ENCODE assay signal across 8 cellular contexts in the genomic region with DNA sequence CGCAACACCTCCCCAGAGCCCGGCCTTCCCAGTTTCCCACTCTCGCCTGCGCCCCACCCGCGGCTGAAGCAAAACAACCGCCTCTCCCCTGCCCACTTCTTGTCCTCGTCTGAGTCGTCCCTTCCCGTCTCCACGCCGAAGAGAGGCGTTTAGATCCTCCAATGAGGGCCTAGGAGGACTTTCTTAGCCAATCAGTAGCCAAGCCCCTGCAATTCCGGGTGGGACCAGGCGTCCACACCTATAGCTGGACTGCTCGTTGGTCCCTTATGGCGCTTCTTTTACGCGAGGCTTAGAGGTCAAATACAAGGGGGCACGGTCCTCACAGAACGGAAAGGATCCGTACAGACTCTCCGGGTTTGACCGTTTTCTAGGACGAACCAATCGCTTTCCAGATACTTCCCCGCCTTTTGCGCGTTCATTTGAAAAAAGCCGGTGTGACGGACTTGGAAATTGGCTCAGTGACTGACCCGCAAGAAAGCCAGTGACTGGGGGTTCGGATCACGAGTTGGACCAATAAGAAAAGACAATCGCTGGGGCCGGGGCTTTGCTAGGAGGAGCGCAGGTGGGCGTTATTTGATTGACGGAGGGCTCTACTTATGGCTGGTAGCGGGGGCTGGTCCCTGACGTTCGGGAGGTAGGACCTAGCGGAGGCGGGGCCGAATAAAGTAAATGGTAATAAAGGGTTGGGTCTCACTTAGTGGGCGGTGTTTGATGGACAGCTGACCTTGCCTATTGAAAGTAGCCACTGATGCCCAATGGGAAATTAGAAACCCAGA. TPM values are rescaled to one million over a fixed set of nuclear protein-coding genes. Genes with fewer than 3 reads are reported as not detected.
DNase-seq lines count a peak whose midpoint lies in the region; ATAC-seq and TF ChIP-seq lines count a peak whose summit lies in the region.

No MANE protein-coding gene starts in this region.

- CTCF ChIA-PET in SK-N-SH (lab: Yijun Ruan, JAX) = interaction anchor here (0.7 to 3.9 kb wide), 5 partner anchors 17 to 311 kb away, joined by 3 to 11 read pairs (median 4); no protein-coding TSS in a partner anchor

- H3K27me3 ChIP-seq in GM06990 (replicated peaks; ENCODE audit: control insufficient read depth, insufficient read depth, low read length) (no peaks in the 10 kb centered on the region), SK-N-SH (ENCODE audit: insufficient read depth) (no peaks in the 10 kb centered on the region)

- POLR2A ChIA-PET in SK-N-SH (lab: Yijun Ruan, JAX) = interaction anchor here (0.5 to 1.4 kb wide), 9 partner anchors 11 to 396 kb away, joined by 3 to 6 read pairs (median 4); a partner anchor contains a TSS

- H3K27ac Mint-ChIP-seq in activated naive CD4-positive, alpha-beta T cell treated with anti-CD3 and anti-CD28 coated beads, Interleukin-2, amount 50 U/mL, for 72 hours = peak overlapping the region; percentile 97 to 98

- no peaks in the 10 kb centered on the region for H3K9me3 ChIP-seq in SK-N-SH

- no peak for TF ChIP-seq CTCF in GM06990 (IDR thresholded peaks at IDR 0.05; ENCODE audit: insufficient read depth, low read length, poor library complexity, severe bottlenecking)
- TF ChIP-seq CTCF in SK-N-SH (IDR thresholded peaks at IDR 0.05) = no peak

- H3K4me2 ChIP-seq in SK-N-SH = peak overlapping the region; percentile 58

- no peaks in the 10 kb centered on the region for H3K36me3 ChIP-seq in GM06990 (ENCODE audit: control insufficient read depth, insufficient read depth, low read length)
- H3K36me3 ChIP-seq in SK-N-SH (replicated peaks in 1 of 2; ENCODE audit: control insufficient read depth in 1 of 2, insufficient read depth in 2 of 2, low read length in 1 of 2) = no peaks in the 10 kb centered on the region

- peaks cover 35% of the 10 kb centered on the region for H4K20me1 ChIP-seq in SK-N-SH (ENCODE audit: insufficient read depth)

- H3K79me2 ChIP-seq in SK-N-SH (ENCODE audit: insufficient read depth) = peaks cover 40% of the 10 kb centered on the region

- ATAC-seq in HG02588 (IDR thresholded peaks at IDR 0.05; ENCODE audit: unreplicated experiment) = peak; percentile 85
- peak; percentile 81 to 85 for ATAC-seq in activated naive CD4-positive, alpha-beta T cell treated with anti-CD3 and anti-CD28 coated beads, Interleukin-2, amount 50 U/mL, for 72 hours

- TF ChIP-seq EP300 in SK-N-SH (IDR thresholded peaks at IDR 0.05; ENCODE audit: borderline replicate concordance in 1 of 2, low read depth in 1 of 2, low read length in 1 of 2) = no peak; a peak in 1 of 4 replicates

- DNase-seq in GM06990 (ENCODE audit: extremely low read depth, insufficient read length) = no peak
- DNase-seq in NCI-H1048 (lab: John Stamatoyannopoulos, UW) = peak; percentile 99
- peak; percentile 95 for DNase-seq in SK-N-SH
- DNase-seq in activated naive CD4-positive, alpha-beta T cell treated with anti-CD3 and anti-CD28 coated beads, Interleukin-2, amount 50 U/mL, for 72 hours (ENCODE audit: low spot score in 2 of 2) = peak; percentile 91 to 98
- peak; percentile 100 for DNase-seq in globus pallidus (ENCODE audit: low spot score)
- peak; percentile 99 for DNase-seq in non-pigmented ciliary epithelial cell (ENCODE audit: low read depth)
- DNase-seq in superior temporal gyrus (ENCODE audit: extremely low spot score) = peak; percentile 100

- peak overlapping the region; percentile 95 to 99 for H3K27ac ChIP-seq in SK-N-SH (ENCODE audit: low read depth in 2 of 2, low read length in 1 of 2)

- peaks cover 14% of the 10 kb centered on the region for H3F3A ChIP-seq in SK-N-SH (replicated peaks; ENCODE audit: insufficient read depth)

- H3K9ac ChIP-seq in SK-N-SH = peak overlapping the region; percentile 82

- H3K9me3 Mint-ChIP-seq in activated naive CD4-positive, alpha-beta T cell treated with anti-CD3 and anti-CD28 coated beads, Interleukin-2, amount 50 U/mL, for 72 hours = peaks cover 0 to 8% of the 10 kb centered on the region in 2 donors

- peak overlapping the region; percentile 97 for H2AFZ ChIP-seq in SK-N-SH (ENCODE audit: low read depth)

- H3K4me3 ChIP-seq in GM06990 (replicated peaks; ENCODE audit: low read depth, low read length) (peak overlapping the region; percentile 60), SK-N-SH (ENCODE audit: low read depth in 2 of 2, low read length in 1 of 2) (peak overlapping the region; percentile 74 to 77)

- no peak for TF ChIP-seq RAD21 in SK-N-SH (IDR thresholded peaks at IDR 0.05; ENCODE audit: low read length)

- H3K36me3 Mint-ChIP-seq in activated naive CD4-positive, alpha-beta T cell treated with anti-CD3 and anti-CD28 coated beads, Interleukin-2, amount 50 U/mL, for 72 hours = peaks cover 8 to 27% of the 10 kb centered on the region in 2 donors

- WGBS in SK-N-SH (ENCODE audit: low lambda C conversion rate) = under 1% methylated on average over 46 of the region's 46 CpGs

- peaks cover 4 to 16% of the 10 kb centered on the region in 2 experiments for H3K4me1 ChIP-seq in SK-N-SH (ENCODE audit: control insufficient read depth in 1 of 2, insufficient read depth in 2 of 2, low read depth in 1 of 2, low read length in 1 of 2)

- no peaks in the 10 kb centered on the region for H3K9me2 ChIP-seq in SK-N-SH

TF ChIP-seq in SK-N-SH, 30 proteins besides CTCF, POLR2A, EP300 and RAD21 (continues in another document):
- TF ChIP-seq, protein P1, sequence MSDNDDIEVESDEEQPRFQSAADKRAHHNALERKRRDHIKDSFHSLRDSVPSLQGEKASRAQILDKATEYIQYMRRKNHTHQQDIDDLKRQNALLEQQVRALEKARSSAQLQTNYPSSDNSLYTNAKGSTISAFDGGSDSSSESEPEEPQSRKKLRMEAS (IDR thresholded peaks at IDR 0.05; ENCODE audit: low read depth) = peak; percentile 91
- TF ChIP-seq ELF1 (IDR thresholded peaks at IDR 0.05) (peak; percentile 86), MEF2A (IDR thresholded peaks at IDR 0.05; ENCODE audit: borderline replicate concordance, low read depth) (no peak), RXRA (IDR thresholded peaks at IDR 0.05; ENCODE audit: borderline replicate concordance, low read depth) (0 out of 2 replicates have a peak, but pooled peaks have one; percentile 14), SIN3A (IDR thresholded peaks at IDR 0.05; ENCODE audit: borderline replicate concordance, low read depth, low read length) (peak; percentile 58; the same call in 1 of the 2 replicates), CHD2 (IDR thresholded peaks at IDR 0.05; ENCODE audit: low read length, partially characterized antibody) (peak; percentile 71), YY1 (IDR thresholded peaks at IDR 0.05; ENCODE audit: low read depth) (no peak; the same call in 1 of the 2 replicates), TAF1 (IDR thresholded peaks at IDR 0.05; ENCODE audit: borderline replicate concordance, low read depth, low read length) (peak; percentile 21; the same call in 1 of the 2 replicates), RFX5 (IDR thresholded peaks at IDR 0.05; ENCODE audit: low read length) (peak; percentile 85), FOXM1 (IDR thresholded peaks at IDR 0.05; ENCODE audit: low read depth) (peak; percentile 95)
- TF ChIP-seq, protein P2, sequence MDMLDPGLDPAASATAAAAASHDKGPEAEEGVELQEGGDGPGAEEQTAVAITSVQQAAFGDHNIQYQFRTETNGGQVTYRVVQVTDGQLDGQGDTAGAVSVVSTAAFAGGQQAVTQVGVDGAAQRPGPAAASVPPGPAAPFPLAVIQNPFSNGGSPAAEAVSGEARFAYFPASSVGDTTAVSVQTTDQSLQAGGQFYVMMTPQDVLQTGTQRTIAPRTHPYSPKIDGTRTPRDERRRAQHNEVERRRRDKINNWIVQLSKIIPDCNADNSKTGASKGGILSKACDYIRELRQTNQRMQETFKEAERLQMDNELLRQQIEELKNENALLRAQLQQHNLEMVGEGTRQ (IDR thresholded peaks at IDR 0.05; ENCODE audit: borderline replicate concordance, low read depth, low read length) = peak; percentile 9; the same call in 1 of the 2 replicates
- TF ChIP-seq, protein P3, sequence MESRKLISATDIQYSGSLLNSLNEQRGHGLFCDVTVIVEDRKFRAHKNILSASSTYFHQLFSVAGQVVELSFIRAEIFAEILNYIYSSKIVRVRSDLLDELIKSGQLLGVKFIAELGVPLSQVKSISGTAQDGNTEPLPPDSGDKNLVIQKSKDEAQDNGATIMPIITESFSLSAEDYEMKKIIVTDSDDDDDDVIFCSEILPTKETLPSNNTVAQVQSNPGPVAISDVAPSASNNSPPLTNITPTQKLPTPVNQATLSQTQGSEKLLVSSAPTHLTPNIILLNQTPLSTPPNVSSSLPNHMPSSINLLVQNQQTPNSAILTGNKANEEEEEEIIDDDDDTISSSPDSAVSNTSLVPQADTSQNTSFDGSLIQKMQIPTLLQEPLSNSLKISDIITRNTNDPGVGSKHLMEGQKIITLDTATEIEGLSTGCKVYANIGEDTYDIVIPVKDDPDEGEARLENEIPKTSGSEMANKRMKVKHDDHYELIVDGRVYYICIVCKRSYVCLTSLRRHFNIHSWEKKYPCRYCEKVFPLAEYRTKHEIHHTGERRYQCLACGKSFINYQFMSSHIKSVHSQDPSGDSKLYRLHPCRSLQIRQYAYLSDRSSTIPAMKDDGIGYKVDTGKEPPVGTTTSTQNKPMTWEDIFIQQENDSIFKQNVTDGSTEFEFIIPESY (IDR thresholded peaks at IDR 0.05; ENCODE audit: borderline replicate concordance, low read depth) = peak; percentile 53; the same call in 1 of the 2 replicates
- TF ChIP-seq, protein P4, sequence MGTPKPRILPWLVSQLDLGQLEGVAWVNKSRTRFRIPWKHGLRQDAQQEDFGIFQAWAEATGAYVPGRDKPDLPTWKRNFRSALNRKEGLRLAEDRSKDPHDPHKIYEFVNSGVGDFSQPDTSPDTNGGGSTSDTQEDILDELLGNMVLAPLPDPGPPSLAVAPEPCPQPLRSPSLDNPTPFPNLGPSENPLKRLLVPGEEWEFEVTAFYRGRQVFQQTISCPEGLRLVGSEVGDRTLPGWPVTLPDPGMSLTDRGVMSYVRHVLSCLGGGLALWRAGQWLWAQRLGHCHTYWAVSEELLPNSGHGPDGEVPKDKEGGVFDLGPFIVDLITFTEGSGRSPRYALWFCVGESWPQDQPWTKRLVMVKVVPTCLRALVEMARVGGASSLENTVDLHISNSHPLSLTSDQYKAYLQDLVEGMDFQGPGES (IDR thresholded peaks at IDR 0.05; ENCODE audit: low read depth, low read length) = peak; percentile 92
- TF ChIP-seq, protein P5, sequence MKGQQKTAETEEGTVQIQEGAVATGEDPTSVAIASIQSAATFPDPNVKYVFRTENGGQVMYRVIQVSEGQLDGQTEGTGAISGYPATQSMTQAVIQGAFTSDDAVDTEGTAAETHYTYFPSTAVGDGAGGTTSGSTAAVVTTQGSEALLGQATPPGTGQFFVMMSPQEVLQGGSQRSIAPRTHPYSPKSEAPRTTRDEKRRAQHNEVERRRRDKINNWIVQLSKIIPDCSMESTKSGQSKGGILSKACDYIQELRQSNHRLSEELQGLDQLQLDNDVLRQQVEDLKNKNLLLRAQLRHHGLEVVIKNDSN (IDR thresholded peaks at IDR 0.05; ENCODE audit: borderline replicate concordance, low read depth) = no peak

RNA-seq across cellular contexts. Expression of a gene that starts 0.6 kb away (rescaled TPM):
- 16.2 and 17.3 TPM in 2 replicates for polyA plus RNA-seq in SK-N-SH (2012; rRNA removed)
- 22.0 and 24.3 TPM in 2 replicates for polyA plus RNA-seq in SK-N-SH (2012; cell fraction: cytosol; rRNA removed)
- polyA plus RNA-seq in SK-N-SH (2012; cell fraction: nucleus; rRNA removed) = 7.8 and 14.2 TPM in 2 replicates
- total RNA-seq in activated naive CD4-positive, alpha-beta T cell treated with anti-CD3 and anti-CD28 coated beads, Interleukin-2, amount 50 U/mL, for 72 hours = 10 to 100 TPM; 40.6 to 57.5 TPM
